9 cellular contexts compared by ENCODE assay signal in the genomic region with DNA sequence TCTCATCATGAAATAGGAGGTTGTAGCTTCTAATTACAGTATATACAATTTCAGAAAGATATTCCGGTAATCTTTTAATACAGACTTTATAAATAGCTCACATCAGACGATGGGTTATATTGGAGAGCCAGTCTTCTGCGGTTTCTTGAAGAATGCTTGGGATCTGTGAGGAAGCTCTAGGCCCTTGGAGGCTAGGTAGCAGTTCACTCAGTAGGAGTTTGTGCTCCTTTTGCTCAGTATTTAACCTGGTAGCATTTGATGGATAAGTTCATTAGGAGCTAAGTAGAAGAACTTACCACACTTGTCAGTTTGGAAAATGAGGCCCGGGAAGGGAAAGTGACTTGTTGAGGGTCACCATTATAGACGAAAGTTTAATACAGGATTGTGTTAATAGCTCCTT. TPM values are rescaled to one million over a fixed set of nuclear protein-coding genes. Genes with fewer than 3 reads are reported as not detected.
DNase-seq lines count a peak whose midpoint lies in the region; ATAC-seq and TF ChIP-seq lines count a peak whose summit lies in the region.
"Had no signal": no experiment of that assay in that cellular context is flagged by ENCODE, and none has a peak within 500 bp of the region (broad histone marks: within the 10 kb centered on the region; RNA-seq: fewer than 3 reads in every experiment).

No MANE protein-coding gene starts in this region.

- ATAC-seq in right cardiac atrium (no peak), HG03378 (IDR thresholded peaks at IDR 0.05; ENCODE audit: unreplicated experiment) (no peak)
- no peak for ATAC-seq in stimulated activated naive CD8-positive, alpha-beta T cell treated with anti-CD3 and anti-CD28 coated beads, Interleukin-15, amount 100 ng/mL, for 72 hours

- DNase-seq in HFF-Myc (ENCODE audit: extremely low read depth, low read depth) (no peak), right cardiac atrium (no peak), GM13976 (ENCODE audit: low spot score) (no peak), GDM1 (lab: John Stamatoyannopoulos, UW) (no peak)
- no peak for DNase-seq in activated T-helper 1 cell treated with anti-CD3 and anti-CD28 coated beads, Interleukin-12 subunit alpha, Interleukin-12 subunit beta, Interleukin-2, Interleukin-4 antibody, amounts not matched to agents 30 ng/mL and 10 ng/mL and 1 ng/mL, durations not matched to agents 14 hours and 24 hours and 36 hours (ENCODE audit: low spot score)
- no peak for DNase-seq in stimulated activated naive CD8-positive, alpha-beta T cell treated with anti-CD3 and anti-CD28 coated beads, Interleukin-15, amount 100 ng/mL, for 72 hours
- DNase-seq: activated CD8-positive, alpha-beta memory T cell treated with anti-CD3 and anti-CD28 coated beads, Interleukin-2, amount 50 U/mL, for 48 hours had no signal

- H3K4me2 ChIP-seq in skeletal muscle satellite cell (ENCODE audit: low read length) = peak overlapping the region; percentile 98

- peak overlapping the region; percentile 100 for H3K9ac ChIP-seq in skeletal muscle satellite cell (ENCODE audit: low read depth, low read length)

- H3K27me3 ChIP-seq in right cardiac atrium (ENCODE audit: control insufficient read depth, insufficient read depth) (no peaks in the 10 kb centered on the region), skeletal muscle satellite cell (ENCODE audit: control insufficient read depth, insufficient read depth, low read length) (no peaks in the 10 kb centered on the region)

- H3K9me3 ChIP-seq in right cardiac atrium (ENCODE audit: control insufficient read depth, low read length) = no peaks in the 10 kb centered on the region
- H3K9me3 ChIP-seq in skeletal muscle satellite cell (replicated peaks; ENCODE audit: low read length) = no peaks in the 10 kb centered on the region

- peaks cover 38% of the 10 kb centered on the region for H3K4me1 Mint-ChIP-seq in activated T-helper 1 cell treated with anti-CD3 and anti-CD28 coated beads, Interleukin-12 subunit alpha, Interleukin-12 subunit beta, Interleukin-2, Interleukin-4 antibody, amounts not matched to agents 30 ng/mL and 10 ng/mL and 1 ng/mL, durations not matched to agents 14 hours and 24 hours and 36 hours (ENCODE audit: low read depth)
- H3K4me1 Mint-ChIP-seq in stimulated activated naive CD8-positive, alpha-beta T cell treated with anti-CD3 and anti-CD28 coated beads, Interleukin-15, amount 100 ng/mL, for 72 hours = peaks cover 42% of the 10 kb centered on the region

- H3K27ac Mint-ChIP-seq in activated T-helper 1 cell treated with anti-CD3 and anti-CD28 coated beads, Interleukin-12 subunit alpha, Interleukin-12 subunit beta, Interleukin-2, Interleukin-4 antibody, amounts not matched to agents 30 ng/mL and 10 ng/mL and 1 ng/mL, durations not matched to agents 14 hours and 24 hours and 36 hours = no peak overlapping the region
- no peak overlapping the region for H3K27ac Mint-ChIP-seq in stimulated activated naive CD8-positive, alpha-beta T cell treated with anti-CD3 and anti-CD28 coated beads, Interleukin-15, amount 100 ng/mL, for 72 hours

- H3K4me3 ChIP-seq in HFF-Myc (replicated peaks; ENCODE audit: low read depth, low read length) = peak overlapping the region; percentile 89
- peak overlapping the region; percentile 35 for H3K4me3 ChIP-seq in right cardiac atrium (ENCODE audit: low read length)
- peak overlapping the region; percentile 96 for H3K4me3 ChIP-seq in skeletal muscle satellite cell (ENCODE audit: low read length)

- intact Hi-C loops in activated T-helper 1 cell treated with anti-CD3 and anti-CD28 coated beads, Interleukin-12 subunit alpha, Interleukin-12 subunit beta, Interleukin-2, Interleukin-4 antibody, amounts not matched to agents 30 ng/mL and 10 ng/mL and 1 ng/mL, durations not matched to agents 14 hours and 24 hours and 36 hours (cut with micrococcal nuclease) = loop anchor here (10.0 kb wide), 1 partner anchor 93 kb away; no protein-coding TSS in a partner anchor
- intact Hi-C loops in right cardiac atrium (cut with DNase I) = loop anchor here in 3 of 4 donors (10.0 kb wide), 5 partner anchors 163 to 293 kb away; no protein-coding TSS in a partner anchor

- H3K36me3 ChIP-seq in skeletal muscle satellite cell (ENCODE audit: insufficient read depth, low read length) = no peaks in the 10 kb centered on the region

- TF ChIP-seq CTCF in HFF-Myc (IDR thresholded peaks at IDR 0.05; ENCODE audit: low read depth, low read length, missing control alignments) (no peak), GM13976 (IDR thresholded peaks at IDR 0.05; ENCODE audit: borderline replicate concordance, control extremely low read depth, extremely low read depth, insufficient read depth, missing control alignments) (no peak)

- no peak overlapping the region for H3K27ac ChIP-seq in right cardiac atrium (ENCODE audit: low read length)

- in situ Hi-C loops in GM13976 (cut with MboI; ENCODE audit: low sequenced_read_pairs, unreplicated experiment) = no loop called here

- H3K36me3 Mint-ChIP-seq in activated T-helper 1 cell treated with anti-CD3 and anti-CD28 coated beads, Interleukin-12 subunit alpha, Interleukin-12 subunit beta, Interleukin-2, Interleukin-4 antibody, amounts not matched to agents 30 ng/mL and 10 ng/mL and 1 ng/mL, durations not matched to agents 14 hours and 24 hours and 36 hours (ENCODE audit: low read depth) = peaks cover 2% of the 10 kb centered on the region

- H3K27me3 Mint-ChIP-seq in activated T-helper 1 cell treated with anti-CD3 and anti-CD28 coated beads, Interleukin-12 subunit alpha, Interleukin-12 subunit beta, Interleukin-2, Interleukin-4 antibody, amounts not matched to agents 30 ng/mL and 10 ng/mL and 1 ng/mL, durations not matched to agents 14 hours and 24 hours and 36 hours (ENCODE audit: insufficient read depth) = peaks cover 11% of the 10 kb centered on the region
- peaks cover 8% of the 10 kb centered on the region for H3K27me3 Mint-ChIP-seq in stimulated activated naive CD8-positive, alpha-beta T cell treated with anti-CD3 and anti-CD28 coated beads, Interleukin-15, amount 100 ng/mL, for 72 hours

- H3K4me1 ChIP-seq in right cardiac atrium (ENCODE audit: control insufficient read depth, insufficient read depth, low read length) (peaks cover 12% of the 10 kb centered on the region), skeletal muscle satellite cell (ENCODE audit: control insufficient read depth, insufficient read depth, low read length) (peaks cover 50% of the 10 kb centered on the region)

- 53% methylated on average over 5 of the region's 5 CpGs for WGBS in right cardiac atrium

- H3K4me3 Mint-ChIP-seq in activated T-helper 1 cell treated with anti-CD3 and anti-CD28 coated beads, Interleukin-12 subunit alpha, Interleukin-12 subunit beta, Interleukin-2, Interleukin-4 antibody, amounts not matched to agents 30 ng/mL and 10 ng/mL and 1 ng/mL, durations not matched to agents 14 hours and 24 hours and 36 hours = peak overlapping the region; percentile 51
- H3K4me3 Mint-ChIP-seq in stimulated activated naive CD8-positive, alpha-beta T cell treated with anti-CD3 and anti-CD28 coated beads, Interleukin-15, amount 100 ng/mL, for 72 hours = no peak overlapping the region

- H3K9me3 Mint-ChIP-seq in activated T-helper 1 cell treated with anti-CD3 and anti-CD28 coated beads, Interleukin-12 subunit alpha, Interleukin-12 subunit beta, Interleukin-2, Interleukin-4 antibody, amounts not matched to agents 30 ng/mL and 10 ng/mL and 1 ng/mL, durations not matched to agents 14 hours and 24 hours and 36 hours = no peaks in the 10 kb centered on the region
- H3K9me3 Mint-ChIP-seq in stimulated activated naive CD8-positive, alpha-beta T cell treated with anti-CD3 and anti-CD28 coated beads, Interleukin-15, amount 100 ng/mL, for 72 hours = no peaks in the 10 kb centered on the region

RNA-seq across cellular contexts. Expression of gene FNDC3B, which starts 2.8 kb away (rescaled TPM):
- 29.0 and 31.5 TPM in 2 replicates for total RNA-seq in activated T-helper 1 cell treated with anti-CD3 and anti-CD28 coated beads, Interleukin-12 subunit alpha, Interleukin-12 subunit beta, Interleukin-2, Interleukin-4 antibody, amounts not matched to agents 30 ng/mL and 10 ng/mL and 1 ng/mL, durations not matched to agents 14 hours and 24 hours and 36 hours
- total RNA-seq in right cardiac atrium = 100 to 1,000 TPM in 1 of 4 donors, 10 to 100 TPM in 3; 82.9 to 117 (median 84.9) TPM
- polyA plus RNA-seq in right cardiac atrium = 15.8 TPM
- total RNA-seq in skeletal muscle satellite cell (2012; rRNA removed) = 86.9 and 88.0 TPM in 2 replicates

Comparison
In these comparisons a context has a peak if more than half of its experiments do, and no peak if none do; other contexts are left out.
1. H3K4me3 ChIP-seq: peak in every context shown above with its lines; median percentile 96 in skeletal muscle satellite cell; 89 in HFF-Myc; 35 in right cardiac atrium.